1 cellular context compared by ENCODE assay signal in the genomic region with DNA sequence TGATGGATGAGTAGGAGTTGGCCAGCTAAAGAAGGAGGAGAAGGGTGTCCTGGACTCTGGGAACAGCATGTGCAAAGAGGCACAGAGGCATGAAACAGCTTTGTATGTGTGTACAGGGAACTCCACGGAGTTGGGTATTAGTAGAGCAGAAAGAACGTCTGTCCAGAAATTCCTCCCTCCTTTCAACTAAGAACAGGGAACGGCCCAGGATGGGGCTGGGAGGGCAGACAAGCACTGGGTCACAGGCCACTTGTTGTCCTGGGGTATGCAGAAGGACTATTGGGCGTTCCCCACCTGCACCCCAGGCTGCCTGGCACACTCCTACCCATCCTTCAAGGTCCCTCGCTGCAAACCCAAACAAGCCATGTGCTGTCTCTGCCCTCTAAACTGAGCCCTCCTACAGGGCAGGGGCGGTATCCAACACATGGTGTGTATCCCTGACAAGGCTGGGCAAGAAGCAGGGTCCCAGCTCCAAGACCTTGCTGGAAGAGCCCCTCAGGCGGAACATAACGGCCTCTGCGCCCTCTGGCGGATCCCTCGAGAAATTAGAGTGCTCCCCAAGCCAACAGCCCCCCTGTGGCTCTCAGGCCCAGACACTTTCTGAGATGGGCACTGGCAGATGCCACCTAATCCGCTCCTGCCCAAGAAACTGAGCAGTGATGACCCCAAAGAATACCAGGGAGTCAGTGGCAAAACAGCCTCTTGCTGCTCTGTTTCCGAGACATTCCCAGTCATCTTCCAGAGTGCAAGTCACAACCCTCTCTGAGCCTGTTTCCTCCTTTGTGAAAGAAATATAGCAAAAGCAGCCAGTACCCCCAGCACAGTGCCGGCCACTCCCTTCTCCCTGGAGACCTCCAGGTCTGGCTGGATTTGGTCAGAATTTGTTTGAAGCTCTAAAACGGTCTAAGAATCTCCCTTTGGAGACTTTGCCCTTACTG.
TF ChIP-seq lines count a peak whose summit lies in the region.

No MANE protein-coding gene starts in this region.

TF ChIP-seq in GM23338, 12 proteins besides CTCF, POLR2A, EP300 and RAD21 (continued from another document):
- TF ChIP-seq, protein P1, sequence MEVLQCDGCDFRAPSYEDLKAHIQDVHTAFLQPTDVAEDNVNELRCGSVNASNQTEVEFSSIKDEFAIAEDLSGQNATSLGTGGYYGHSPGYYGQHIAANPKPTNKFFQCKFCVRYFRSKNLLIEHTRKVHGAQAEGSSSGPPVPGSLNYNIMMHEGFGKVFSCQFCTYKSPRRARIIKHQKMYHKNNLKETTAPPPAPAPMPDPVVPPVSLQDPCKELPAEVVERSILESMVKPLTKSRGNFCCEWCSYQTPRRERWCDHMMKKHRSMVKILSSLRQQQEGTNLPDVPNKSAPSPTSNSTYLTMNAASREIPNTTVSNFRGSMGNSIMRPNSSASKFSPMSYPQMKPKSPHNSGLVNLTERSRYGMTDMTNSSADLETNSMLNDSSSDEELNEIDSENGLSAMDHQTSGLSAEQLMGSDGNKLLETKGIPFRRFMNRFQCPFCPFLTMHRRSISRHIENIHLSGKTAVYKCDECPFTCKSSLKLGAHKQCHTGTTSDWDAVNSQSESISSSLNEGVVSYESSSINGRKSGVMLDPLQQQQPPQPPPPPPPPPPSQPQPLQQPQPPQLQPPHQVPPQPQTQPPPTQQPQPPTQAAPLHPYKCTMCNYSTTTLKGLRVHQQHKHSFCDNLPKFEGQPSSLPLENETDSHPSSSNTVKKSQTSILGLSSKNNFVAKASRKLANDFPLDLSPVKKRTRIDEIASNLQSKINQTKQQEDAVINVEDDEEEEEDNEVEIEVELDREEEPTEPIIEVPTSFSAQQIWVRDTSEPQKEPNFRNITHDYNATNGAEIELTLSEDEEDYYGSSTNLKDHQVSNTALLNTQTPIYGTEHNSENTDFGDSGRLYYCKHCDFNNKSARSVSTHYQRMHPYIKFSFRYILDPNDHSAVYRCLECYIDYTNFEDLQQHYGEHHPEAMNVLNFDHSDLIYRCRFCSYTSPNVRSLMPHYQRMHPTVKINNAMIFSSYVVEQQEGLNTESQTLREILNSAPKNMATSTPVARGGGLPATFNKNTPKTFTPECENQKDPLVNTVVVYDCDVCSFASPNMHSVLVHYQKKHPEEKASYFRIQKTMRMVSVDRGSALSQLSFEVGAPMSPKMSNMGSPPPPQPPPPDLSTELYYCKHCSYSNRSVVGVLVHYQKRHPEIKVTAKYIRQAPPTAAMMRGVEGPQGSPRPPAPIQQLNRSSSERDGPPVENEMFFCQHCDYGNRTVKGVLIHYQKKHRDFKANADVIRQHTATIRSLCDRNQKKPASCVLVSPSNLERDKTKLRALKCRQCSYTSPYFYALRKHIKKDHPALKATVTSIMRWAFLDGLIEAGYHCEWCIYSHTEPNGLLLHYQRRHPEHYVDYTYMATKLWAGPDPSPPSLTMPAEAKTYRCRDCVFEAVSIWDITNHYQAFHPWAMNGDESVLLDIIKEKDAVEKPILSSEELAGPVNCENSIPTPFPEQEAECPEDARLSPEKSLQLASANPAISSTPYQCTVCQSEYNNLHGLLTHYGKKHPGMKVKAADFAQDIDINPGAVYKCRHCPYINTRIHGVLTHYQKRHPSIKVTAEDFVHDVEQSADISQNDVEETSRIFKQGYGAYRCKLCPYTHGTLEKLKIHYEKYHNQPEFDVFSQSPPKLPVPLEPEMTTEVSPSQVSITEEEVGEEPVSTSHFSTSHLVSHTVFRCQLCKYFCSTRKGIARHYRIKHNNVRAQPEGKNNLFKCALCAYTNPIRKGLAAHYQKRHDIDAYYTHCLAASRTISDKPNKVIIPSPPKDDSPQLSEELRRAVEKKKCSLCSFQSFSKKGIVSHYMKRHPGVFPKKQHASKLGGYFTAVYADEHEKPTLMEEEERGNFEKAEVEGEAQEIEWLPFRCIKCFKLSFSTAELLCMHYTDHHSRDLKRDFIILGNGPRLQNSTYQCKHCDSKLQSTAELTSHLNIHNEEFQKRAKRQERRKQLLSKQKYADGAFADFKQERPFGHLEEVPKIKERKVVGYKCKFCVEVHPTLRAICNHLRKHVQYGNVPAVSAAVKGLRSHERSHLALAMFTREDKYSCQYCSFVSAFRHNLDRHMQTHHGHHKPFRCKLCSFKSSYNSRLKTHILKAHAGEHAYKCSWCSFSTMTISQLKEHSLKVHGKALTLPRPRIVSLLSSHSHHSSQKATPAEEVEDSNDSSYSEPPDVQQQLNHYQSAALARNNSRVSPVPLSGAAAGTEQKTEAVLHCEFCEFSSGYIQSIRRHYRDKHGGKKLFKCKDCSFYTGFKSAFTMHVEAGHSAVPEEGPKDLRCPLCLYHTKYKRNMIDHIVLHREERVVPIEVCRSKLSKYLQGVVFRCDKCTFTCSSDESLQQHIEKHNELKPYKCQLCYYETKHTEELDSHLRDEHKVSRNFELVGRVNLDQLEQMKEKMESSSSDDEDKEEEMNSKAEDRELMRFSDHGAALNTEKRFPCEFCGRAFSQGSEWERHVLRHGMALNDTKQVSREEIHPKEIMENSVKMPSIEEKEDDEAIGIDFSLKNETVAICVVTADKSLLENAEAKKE (CRISPR knock-in tag; IDR thresholded peaks at IDR 0.05): no peak
